Comparison of ENCODE assay signal across 1 cellular context in the genomic region with DNA sequence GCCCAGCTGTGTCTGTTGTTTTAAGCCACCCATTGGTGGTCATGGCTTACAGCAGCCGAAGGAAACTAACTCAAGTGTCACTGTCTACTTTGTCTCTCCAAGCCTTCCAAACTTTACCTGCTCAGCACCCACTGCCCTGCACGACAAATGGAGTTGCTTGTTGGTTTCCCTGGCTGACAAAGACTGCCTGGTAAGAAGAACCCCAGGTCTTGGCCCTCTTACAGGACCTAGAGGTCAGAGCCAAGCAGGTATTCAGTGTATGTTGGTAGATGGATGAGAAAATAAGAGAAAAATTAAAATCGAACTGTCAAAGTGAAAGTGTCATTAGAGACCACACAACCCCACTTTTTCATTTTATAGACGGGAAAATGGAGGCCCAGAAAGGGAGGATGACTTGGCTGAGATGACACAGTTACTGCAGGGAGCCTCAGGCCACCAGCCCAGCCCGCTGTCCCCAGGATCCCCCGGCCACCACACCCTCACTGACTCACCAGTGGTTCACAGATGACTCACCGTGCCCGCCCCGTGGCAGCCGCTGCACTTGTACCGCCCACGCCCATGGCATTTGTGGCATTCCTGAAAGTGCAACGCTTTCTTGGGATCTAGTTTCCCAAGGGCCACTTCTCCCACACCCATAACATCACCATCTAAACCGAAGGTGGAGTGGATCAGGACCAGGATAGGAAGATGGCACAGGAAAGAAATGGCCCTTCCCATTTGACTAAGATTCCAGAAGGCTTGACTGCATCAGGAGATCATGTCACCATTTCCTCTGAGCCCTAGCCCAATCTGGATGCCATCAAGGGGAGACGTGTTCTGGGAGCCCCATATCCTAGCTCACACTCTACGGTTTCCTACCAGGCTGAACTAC.
TF ChIP-seq lines count a peak whose summit lies in the region.

No MANE protein-coding gene starts in this region.

TF ChIP-seq in K562, 482 proteins besides CTCF, POLR2A, EP300 and RAD21 (continued from another document and continues in another):
- TF ChIP-seq BRD9 (IDR thresholded peaks at IDR 0.05; ENCODE audit: low read depth, partially characterized antibody) (peak; percentile 80), SIN3B (IDR thresholded peaks at IDR 0.05; ENCODE audit: low read depth) (no peak), RCOR1 (IDR thresholded peaks at IDR 0.05; ENCODE audit: borderline replicate concordance in 1 of 2, low read depth in 2 of 2, low read length in 2 of 2) (peak in 1 of 2 experiments; percentile 75; a peak in 1 of 4 replicates), KLF6 (CRISPR knock-in tag; IDR thresholded peaks at IDR 0.05; ENCODE audit: borderline replicate concordance) (no peak), NR4A1 (CRISPR knock-in tag; IDR thresholded peaks at IDR 0.05) (no peak), NR4A1 (tag; IDR thresholded peaks at IDR 0.05) (peak; percentile 85; the same call in 1 of the 2 replicates), MTA3 (IDR thresholded peaks at IDR 0.05; ENCODE audit: borderline replicate concordance) (peak; percentile 80; the same call in 1 of the 2 replicates), ZC3H8 (IDR thresholded peaks at IDR 0.05) (no peak), MAFK (IDR thresholded peaks at IDR 0.05; ENCODE audit: low read length) (peak; percentile 48; the same call in 1 of the 2 replicates), KLF1 (tag; IDR thresholded peaks at IDR 0.05) (peak; percentile 97), HDAC3 (IDR thresholded peaks at IDR 0.05; ENCODE audit: borderline replicate concordance, partially characterized antibody) (no peak), ZNF41 (CRISPR knock-in tag; conservative IDR thresholded peaks at IDR 0.05) (no peak), TCF3 (CRISPR knock-in tag; IDR thresholded peaks at IDR 0.05) (peak; percentile 47; the same call in 1 of the 2 replicates), SIN3A (IDR thresholded peaks at IDR 0.05; ENCODE audit: borderline replicate concordance in 2 of 2, control insufficient read depth in 1 of 2, low read depth in 2 of 2, low read length in 2 of 2) (no peak), MAFF (IDR thresholded peaks at IDR 0.05; ENCODE audit: low read length) (peak; percentile 30; the same call in 1 of the 2 replicates), ZNF274 (IDR thresholded peaks at IDR 0.05; ENCODE audit: borderline replicate concordance, low read depth, low read length) (no peak), SP1 (CRISPR knock-in tag; IDR thresholded peaks at IDR 0.05) (no peak; the same call in 1 of the 2 replicates), HCFC1 (IDR thresholded peaks at IDR 0.05; ENCODE audit: low read depth, low read length) (peak; percentile 21; the same call in 1 of the 2 replicates), ZNF263 (CRISPR knock-in tag; IDR thresholded peaks at IDR 0.05; ENCODE audit: borderline replicate concordance) (no peak), SIX5 (IDR thresholded peaks at IDR 0.05; ENCODE audit: borderline replicate concordance in 1 of 2, insufficient read depth in 1 of 2, low read depth in 1 of 2, low read length in 2 of 2) (no peak), NRF1 (conservative IDR thresholded peaks at IDR 0.05 in 1 of 2, IDR thresholded peaks at IDR 0.05 in 1 of 2) (0 out of 4 replicates have a peak, but pooled peaks of 1 of the 2 experiments have one; percentile 12), HDAC1 (IDR thresholded peaks at IDR 0.05) (peak in 1 of 2 experiments; percentile 69; a peak in 1 of 4 replicates), FOSL1 (tag; conservative IDR thresholded peaks at IDR 0.05) (peak; percentile 100), NFIX (CRISPR knock-in tag; IDR thresholded peaks at IDR 0.05; ENCODE audit: low read depth) (no peak), RFX1 (IDR thresholded peaks at IDR 0.05) (no peak), JUN (IDR thresholded peaks at IDR 0.05; ENCODE audit: borderline replicate concordance, low read depth, low read length) (peak; percentile 100), JUN (CRISPR knock-in tag; IDR thresholded peaks at IDR 0.05; ENCODE audit: borderline replicate concordance) (peak; percentile 98; the same call in 1 of the 2 replicates), CCNT2 (IDR thresholded peaks at IDR 0.05; ENCODE audit: borderline replicate concordance, extremely low read depth, insufficient read length, low read depth, low read length) (peak; percentile 98), BCOR (IDR thresholded peaks at IDR 0.05) (no peak), ETV5 (CRISPR knock-in tag; IDR thresholded peaks at IDR 0.05; ENCODE audit: low read depth) (no peak; the same call in 1 of the 2 replicates), SMAD4 (CRISPR knock-in tag; conservative IDR thresholded peaks at IDR 0.05) (no peak), ZNF764 (CRISPR knock-in tag; IDR thresholded peaks at IDR 0.05; ENCODE audit: low read depth) (no peak), PRMT5 (CRISPR knock-in tag; IDR thresholded peaks at IDR 0.05) (no peak), SMARCA4 (IDR thresholded peaks at IDR 0.05) (peak; percentile 95), KHSRP (IDR thresholded peaks at IDR 0.05) (no peak), MCM3 (IDR thresholded peaks at IDR 0.05) (no peak), WHSC1 (IDR thresholded peaks at IDR 0.05; ENCODE audit: low read length) (no peak), ZKSCAN3 (CRISPR knock-in tag; IDR thresholded peaks at IDR 0.05) (no peak), ZNF133 (CRISPR knock-in tag; IDR thresholded peaks at IDR 0.05) (no peak), SP2 (IDR thresholded peaks at IDR 0.05; ENCODE audit: extremely low read depth, low read depth, low read length, poor library complexity, severe bottlenecking) (no peak)
- TF ChIP-seq, protein P1, sequence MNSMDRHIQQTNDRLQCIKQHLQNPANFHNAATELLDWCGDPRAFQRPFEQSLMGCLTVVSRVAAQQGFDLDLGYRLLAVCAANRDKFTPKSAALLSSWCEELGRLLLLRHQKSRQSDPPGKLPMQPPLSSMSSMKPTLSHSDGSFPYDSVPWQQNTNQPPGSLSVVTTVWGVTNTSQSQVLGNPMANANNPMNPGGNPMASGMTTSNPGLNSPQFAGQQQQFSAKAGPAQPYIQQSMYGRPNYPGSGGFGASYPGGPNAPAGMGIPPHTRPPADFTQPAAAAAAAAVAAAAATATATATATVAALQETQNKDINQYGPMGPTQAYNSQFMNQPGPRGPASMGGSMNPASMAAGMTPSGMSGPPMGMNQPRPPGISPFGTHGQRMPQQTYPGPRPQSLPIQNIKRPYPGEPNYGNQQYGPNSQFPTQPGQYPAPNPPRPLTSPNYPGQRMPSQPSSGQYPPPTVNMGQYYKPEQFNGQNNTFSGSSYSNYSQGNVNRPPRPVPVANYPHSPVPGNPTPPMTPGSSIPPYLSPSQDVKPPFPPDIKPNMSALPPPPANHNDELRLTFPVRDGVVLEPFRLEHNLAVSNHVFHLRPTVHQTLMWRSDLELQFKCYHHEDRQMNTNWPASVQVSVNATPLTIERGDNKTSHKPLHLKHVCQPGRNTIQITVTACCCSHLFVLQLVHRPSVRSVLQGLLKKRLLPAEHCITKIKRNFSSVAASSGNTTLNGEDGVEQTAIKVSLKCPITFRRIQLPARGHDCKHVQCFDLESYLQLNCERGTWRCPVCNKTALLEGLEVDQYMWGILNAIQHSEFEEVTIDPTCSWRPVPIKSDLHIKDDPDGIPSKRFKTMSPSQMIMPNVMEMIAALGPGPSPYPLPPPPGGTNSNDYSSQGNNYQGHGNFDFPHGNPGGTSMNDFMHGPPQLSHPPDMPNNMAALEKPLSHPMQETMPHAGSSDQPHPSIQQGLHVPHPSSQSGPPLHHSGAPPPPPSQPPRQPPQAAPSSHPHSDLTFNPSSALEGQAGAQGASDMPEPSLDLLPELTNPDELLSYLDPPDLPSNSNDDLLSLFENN (IDR thresholded peaks at IDR 0.05; ENCODE audit: low read depth in 2 of 2, low read length in 2 of 2), result peak in 1 of 2 experiments; percentile 71; a peak in 1 of 4 replicates
- TF ChIP-seq, protein P2, sequence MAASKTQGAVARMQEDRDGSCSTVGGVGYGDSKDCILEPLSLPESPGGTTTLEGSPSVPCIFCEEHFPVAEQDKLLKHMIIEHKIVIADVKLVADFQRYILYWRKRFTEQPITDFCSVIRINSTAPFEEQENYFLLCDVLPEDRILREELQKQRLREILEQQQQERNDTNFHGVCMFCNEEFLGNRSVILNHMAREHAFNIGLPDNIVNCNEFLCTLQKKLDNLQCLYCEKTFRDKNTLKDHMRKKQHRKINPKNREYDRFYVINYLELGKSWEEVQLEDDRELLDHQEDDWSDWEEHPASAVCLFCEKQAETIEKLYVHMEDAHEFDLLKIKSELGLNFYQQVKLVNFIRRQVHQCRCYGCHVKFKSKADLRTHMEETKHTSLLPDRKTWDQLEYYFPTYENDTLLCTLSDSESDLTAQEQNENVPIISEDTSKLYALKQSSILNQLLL (CRISPR knock-in tag; IDR thresholded peaks at IDR 0.05; ENCODE audit: borderline replicate concordance), result no peak
- TF ChIP-seq, protein P3, sequence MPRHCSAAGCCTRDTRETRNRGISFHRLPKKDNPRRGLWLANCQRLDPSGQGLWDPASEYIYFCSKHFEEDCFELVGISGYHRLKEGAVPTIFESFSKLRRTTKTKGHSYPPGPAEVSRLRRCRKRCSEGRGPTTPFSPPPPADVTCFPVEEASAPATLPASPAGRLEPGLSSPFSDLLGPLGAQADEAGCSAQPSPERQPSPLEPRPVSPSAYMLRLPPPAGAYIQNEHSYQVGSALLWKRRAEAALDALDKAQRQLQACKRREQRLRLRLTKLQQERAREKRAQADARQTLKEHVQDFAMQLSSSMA (CRISPR knock-in tag; IDR thresholded peaks at IDR 0.05), result no peak
- TF ChIP-seq, protein P4, sequence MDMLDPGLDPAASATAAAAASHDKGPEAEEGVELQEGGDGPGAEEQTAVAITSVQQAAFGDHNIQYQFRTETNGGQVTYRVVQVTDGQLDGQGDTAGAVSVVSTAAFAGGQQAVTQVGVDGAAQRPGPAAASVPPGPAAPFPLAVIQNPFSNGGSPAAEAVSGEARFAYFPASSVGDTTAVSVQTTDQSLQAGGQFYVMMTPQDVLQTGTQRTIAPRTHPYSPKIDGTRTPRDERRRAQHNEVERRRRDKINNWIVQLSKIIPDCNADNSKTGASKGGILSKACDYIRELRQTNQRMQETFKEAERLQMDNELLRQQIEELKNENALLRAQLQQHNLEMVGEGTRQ (CRISPR knock-in tag; IDR thresholded peaks at IDR 0.05), result no peak
- TF ChIP-seq, protein P5, sequence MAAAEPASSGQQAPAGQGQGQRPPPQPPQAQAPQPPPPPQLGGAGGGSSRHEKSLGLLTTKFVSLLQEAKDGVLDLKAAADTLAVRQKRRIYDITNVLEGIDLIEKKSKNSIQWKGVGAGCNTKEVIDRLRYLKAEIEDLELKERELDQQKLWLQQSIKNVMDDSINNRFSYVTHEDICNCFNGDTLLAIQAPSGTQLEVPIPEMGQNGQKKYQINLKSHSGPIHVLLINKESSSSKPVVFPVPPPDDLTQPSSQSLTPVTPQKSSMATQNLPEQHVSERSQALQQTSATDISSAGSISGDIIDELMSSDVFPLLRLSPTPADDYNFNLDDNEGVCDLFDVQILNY (CRISPR knock-in tag; IDR thresholded peaks at IDR 0.05), result 0 out of 2 replicates have a peak, but pooled peaks have one; percentile 27
- TF ChIP-seq, protein P6, sequence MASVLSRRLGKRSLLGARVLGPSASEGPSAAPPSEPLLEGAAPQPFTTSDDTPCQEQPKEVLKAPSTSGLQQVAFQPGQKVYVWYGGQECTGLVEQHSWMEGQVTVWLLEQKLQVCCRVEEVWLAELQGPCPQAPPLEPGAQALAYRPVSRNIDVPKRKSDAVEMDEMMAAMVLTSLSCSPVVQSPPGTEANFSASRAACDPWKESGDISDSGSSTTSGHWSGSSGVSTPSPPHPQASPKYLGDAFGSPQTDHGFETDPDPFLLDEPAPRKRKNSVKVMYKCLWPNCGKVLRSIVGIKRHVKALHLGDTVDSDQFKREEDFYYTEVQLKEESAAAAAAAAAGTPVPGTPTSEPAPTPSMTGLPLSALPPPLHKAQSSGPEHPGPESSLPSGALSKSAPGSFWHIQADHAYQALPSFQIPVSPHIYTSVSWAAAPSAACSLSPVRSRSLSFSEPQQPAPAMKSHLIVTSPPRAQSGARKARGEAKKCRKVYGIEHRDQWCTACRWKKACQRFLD (CRISPR knock-in tag; IDR thresholded peaks at IDR 0.05), result no peak; the same call in 1 of the 2 replicates
- TF ChIP-seq, protein P7, sequence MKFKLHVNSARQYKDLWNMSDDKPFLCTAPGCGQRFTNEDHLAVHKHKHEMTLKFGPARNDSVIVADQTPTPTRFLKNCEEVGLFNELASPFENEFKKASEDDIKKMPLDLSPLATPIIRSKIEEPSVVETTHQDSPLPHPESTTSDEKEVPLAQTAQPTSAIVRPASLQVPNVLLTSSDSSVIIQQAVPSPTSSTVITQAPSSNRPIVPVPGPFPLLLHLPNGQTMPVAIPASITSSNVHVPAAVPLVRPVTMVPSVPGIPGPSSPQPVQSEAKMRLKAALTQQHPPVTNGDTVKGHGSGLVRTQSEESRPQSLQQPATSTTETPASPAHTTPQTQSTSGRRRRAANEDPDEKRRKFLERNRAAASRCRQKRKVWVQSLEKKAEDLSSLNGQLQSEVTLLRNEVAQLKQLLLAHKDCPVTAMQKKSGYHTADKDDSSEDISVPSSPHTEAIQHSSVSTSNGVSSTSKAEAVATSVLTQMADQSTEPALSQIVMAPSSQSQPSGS (CRISPR knock-in tag; IDR thresholded peaks at IDR 0.05), result no peak
- TF ChIP-seq, protein P8, sequence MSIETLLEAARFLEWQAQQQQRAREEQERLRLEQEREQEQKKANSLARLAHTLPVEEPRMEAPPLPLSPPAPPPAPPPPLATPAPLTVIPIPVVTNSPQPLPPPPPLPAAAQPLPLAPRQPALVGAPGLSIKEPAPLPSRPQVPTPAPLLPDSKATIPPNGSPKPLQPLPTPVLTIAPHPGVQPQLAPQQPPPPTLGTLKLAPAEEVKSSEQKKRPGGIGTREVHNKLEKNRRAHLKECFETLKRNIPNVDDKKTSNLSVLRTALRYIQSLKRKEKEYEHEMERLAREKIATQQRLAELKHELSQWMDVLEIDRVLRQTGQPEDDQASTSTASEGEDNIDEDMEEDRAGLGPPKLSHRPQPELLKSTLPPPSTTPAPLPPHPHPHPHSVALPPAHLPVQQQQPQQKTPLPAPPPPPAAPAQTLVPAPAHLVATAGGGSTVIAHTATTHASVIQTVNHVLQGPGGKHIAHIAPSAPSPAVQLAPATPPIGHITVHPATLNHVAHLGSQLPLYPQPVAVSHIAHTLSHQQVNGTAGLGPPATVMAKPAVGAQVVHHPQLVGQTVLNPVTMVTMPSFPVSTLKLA (conservative IDR thresholded peaks at IDR 0.05), result 0 out of 4 replicates have a peak, but pooled peaks of 1 of the 2 experiments have one; percentile 37
- TF ChIP-seq, protein P9, sequence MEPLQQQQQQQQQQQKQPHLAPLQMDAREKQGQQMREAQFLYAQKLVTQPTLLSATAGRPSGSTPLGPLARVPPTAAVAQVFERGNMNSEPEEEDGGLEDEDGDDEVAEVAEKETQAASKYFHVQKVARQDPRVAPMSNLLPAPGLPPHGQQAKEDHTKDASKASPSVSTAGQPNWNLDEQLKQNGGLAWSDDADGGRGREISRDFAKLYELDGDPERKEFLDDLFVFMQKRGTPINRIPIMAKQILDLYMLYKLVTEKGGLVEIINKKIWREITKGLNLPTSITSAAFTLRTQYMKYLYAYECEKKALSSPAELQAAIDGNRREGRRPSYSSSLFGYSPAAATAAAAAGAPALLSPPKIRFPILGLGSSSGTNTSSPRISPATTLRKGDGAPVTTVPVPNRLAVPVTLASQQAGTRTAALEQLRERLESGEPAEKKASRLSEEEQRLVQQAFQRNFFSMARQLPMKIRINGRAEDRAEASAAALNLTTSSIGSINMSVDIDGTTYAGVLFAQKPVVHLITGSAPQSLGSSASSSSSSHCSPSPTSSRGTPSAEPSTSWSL (CRISPR knock-in tag; IDR thresholded peaks at IDR 0.05; ENCODE audit: borderline replicate concordance), result no peak
